ENCODE assay signal across 10 cellular contexts in genomic region chr12:26817183-26817591, GRCh38. TPM values are rescaled to one million over a fixed set of nuclear protein-coding genes. Genes with fewer than 3 reads are reported as not detected.
A peak's percentile ranks its signal among the peaks of the same experiment; 100 is the strongest.
DNase-seq lines count a peak whose midpoint lies in the region; ATAC-seq lines count a peak whose summit lies in the region.
"Had no signal": no experiment of that assay in that cellular context is flagged by ENCODE, and none has a peak within 500 bp of the region (broad histone marks: within the 10 kb centered on the region; RNA-seq: fewer than 3 reads in every experiment).

No MANE protein-coding gene starts in this region.

- peaks cover 13% of the 10 kb centered on the region for H3K36me3 Mint-ChIP-seq in activated CD4-positive, alpha-beta T cell treated with anti-CD3 and anti-CD28 coated beads for 36 hours (ENCODE audit: low read depth)
- H3K36me3 Mint-ChIP-seq in stimulated activated memory B cell treated with anti-CD40 and anti-IgM and Interleukin-4, amounts not matched to agents 10 μg/mL and 1 μg/mL and 100 μg/mL, for 72 hours, result no peaks in the 10 kb centered on the region

- CTCF ChIA-PET in activated CD4-positive, alpha-beta T cell treated with anti-CD3 and anti-CD28 coated beads for 36 hours (lab: Charles Lee), result interaction anchor here (0.6 to 1.1 kb wide), 2 partner anchors 9 to 25 kb away, joined by 5 read pairs; no protein-coding TSS in a partner anchor

- intact Hi-C loops in activated CD4-positive, alpha-beta T cell treated with anti-CD3 and anti-CD28 coated beads for 36 hours (cut with DNase I, micrococcal nuclease), result no loop called here

- peaks cover 12% of the 10 kb centered on the region for H3K4me1 Mint-ChIP-seq in activated CD4-positive, alpha-beta T cell treated with anti-CD3 and anti-CD28 coated beads for 36 hours
- peaks cover 33% of the 10 kb centered on the region for H3K4me1 Mint-ChIP-seq in stimulated activated memory B cell treated with anti-CD40 and anti-IgM and Interleukin-4, amounts not matched to agents 10 μg/mL and 1 μg/mL and 100 μg/mL, for 72 hours

- no peak overlapping the region for H3K4me3 Mint-ChIP-seq in activated CD4-positive, alpha-beta T cell treated with anti-CD3 and anti-CD28 coated beads for 36 hours
- peak overlapping the region; percentile 25 for H3K4me3 Mint-ChIP-seq in stimulated activated memory B cell treated with anti-CD40 and anti-IgM and Interleukin-4, amounts not matched to agents 10 μg/mL and 1 μg/mL and 100 μg/mL, for 72 hours

- ATAC-seq in activated CD4-positive, alpha-beta T cell treated with anti-CD3 and anti-CD28 coated beads for 36 hours, result peak; percentile 58
- ATAC-seq in HG02678 (IDR thresholded peaks at IDR 0.05; ENCODE audit: unreplicated experiment), result peak; percentile 92
- ATAC-seq in stimulated activated memory B cell treated with anti-CD40 and anti-IgM and Interleukin-4, amounts not matched to agents 10 μg/mL and 1 μg/mL and 100 μg/mL, for 72 hours, result peak; percentile 79

- DNase-seq in activated CD4-positive, alpha-beta T cell treated with anti-CD3 and anti-CD28 coated beads for 36 hours, result no peak
- no peak for DNase-seq in activated CD4-positive, alpha-beta T cell treated with anti-CD3 and anti-CD28 coated beads, Interleukin-2, amount 50 U/mL, for 4 hours
- DNase-seq in NCI-H526 (lab: John Stamatoyannopoulos, UW) (peak; percentile 39 to 51), pons (ENCODE audit: low spot score) (no peak), SIG-M5 treated with dmso at 0.1 percent for 504 hours (lab: John Stamatoyannopoulos, UW; ENCODE audit: unreplicated experiment) (no peak), NCI-H2227 treated with DMSO at 0.1 percent for 48 hours (lab: John Stamatoyannopoulos, UW) (no peak)
- DNase-seq: KBM-7, OCI-M1 had no signal

- no peaks in the 10 kb centered on the region for H3K27me3 Mint-ChIP-seq in activated CD4-positive, alpha-beta T cell treated with anti-CD3 and anti-CD28 coated beads for 36 hours
- no peaks in the 10 kb centered on the region for H3K27me3 Mint-ChIP-seq in stimulated activated memory B cell treated with anti-CD40 and anti-IgM and Interleukin-4, amounts not matched to agents 10 μg/mL and 1 μg/mL and 100 μg/mL, for 72 hours

- POLR2A ChIA-PET in activated CD4-positive, alpha-beta T cell treated with anti-CD3 and anti-CD28 coated beads for 36 hours (lab: Charles Lee), result interaction anchor here (0.7 kb wide), 1 partner anchor 8 kb away, joined by 4 read pairs; no protein-coding TSS in a partner anchor

- no peak overlapping the region for H3K27ac Mint-ChIP-seq in activated CD4-positive, alpha-beta T cell treated with anti-CD3 and anti-CD28 coated beads for 36 hours
- H3K27ac Mint-ChIP-seq in stimulated activated memory B cell treated with anti-CD40 and anti-IgM and Interleukin-4, amounts not matched to agents 10 μg/mL and 1 μg/mL and 100 μg/mL, for 72 hours, result peak overlapping the region; percentile 79

- no peaks in the 10 kb centered on the region for H3K9me3 Mint-ChIP-seq in activated CD4-positive, alpha-beta T cell treated with anti-CD3 and anti-CD28 coated beads for 36 hours (ENCODE audit: low read depth)
- no peaks in the 10 kb centered on the region for H3K9me3 Mint-ChIP-seq in stimulated activated memory B cell treated with anti-CD40 and anti-IgM and Interleukin-4, amounts not matched to agents 10 μg/mL and 1 μg/mL and 100 μg/mL, for 72 hours

RNA-seq across cellular contexts. Expression of gene ITPR2, which starts 15.8 kb away (rescaled TPM):
- 10 to 100 TPM; 27.3 to 28.6 TPM for total RNA-seq in activated CD4-positive, alpha-beta T cell treated with anti-CD3 and anti-CD28 coated beads for 36 hours

Comparison
In these comparisons a context has a peak if more than half of its experiments do, and no peak if none do; other contexts are left out.
1. DNase-seq: peak in NCI-H526 (2 of 2); none in activated CD4-positive, alpha-beta T cell treated with anti-CD3 and anti-CD28 coated beads for 36 hours (single experiment), activated CD4-positive, alpha-beta T cell treated with anti-CD3 and anti-CD28 coated beads, Interleukin-2, amount 50 U/mL, for 4 hours (0 of 2), pons (single experiment), SIG-M5 treated with dmso at 0.1 percent for 504 hours (single experiment) and NCI-H2227 treated with DMSO at 0.1 percent for 48 hours (single experiment).
2. Peak in every context shown above with its lines, with median percentiles within 50 percentile points of each other: ATAC-seq.